Comparison of ENCODE assay signal across 10 cellular contexts in genomic region chr7:75662579-75663301, GRCh38.
A peak's percentile ranks its signal among the peaks of the same experiment; 100 is the strongest.
DNase-seq lines count a peak whose midpoint lies in the region; ATAC-seq and TF ChIP-seq lines count a peak whose summit lies in the region.
"Had no signal": no experiment of that assay in that cellular context is flagged by ENCODE, and none has a peak within 500 bp of the region (broad histone marks: within the 10 kb centered on the region; RNA-seq: fewer than 3 reads in every experiment).

No MANE protein-coding gene starts in this region.

- POLR2A ChIA-PET in GM10248 (lab: Yijun Ruan, JAX) = interaction anchor here (0.6 kb wide), 1 partner anchor 15 kb away, joined by 9 read pairs; no protein-coding TSS in a partner anchor

- H3K27me3 ChIP-seq in vagina (no peaks in the 10 kb centered on the region), heart right ventricle (no peaks in the 10 kb centered on the region), left ventricle myocardium inferior (ENCODE audit: low read depth) (no peaks in the 10 kb centered on the region)
- H3K27me3 ChIP-seq: cardiac muscle cell had no signal

- H3K9me3 ChIP-seq in vagina = no peaks in the 10 kb centered on the region
- H3K9me3 ChIP-seq in heart right ventricle = no peaks in the 10 kb centered on the region
- H3K9me3 ChIP-seq in left ventricle myocardium inferior (replicated peaks) = no peaks in the 10 kb centered on the region

- TF ChIP-seq POLR2A in Raji (IDR thresholded peaks at IDR 0.05; ENCODE audit: insufficient read depth, low read depth, low read length) (peak; percentile 56; the same call in 1 of the 2 replicates), vagina (IDR thresholded peaks at IDR 0.05) (no peak)

- H3K4me1 ChIP-seq in vagina = peaks cover under 1% of the 10 kb centered on the region
- H3K4me1 ChIP-seq in heart right ventricle = peaks cover 0 to 6% (median 2%) of the 10 kb centered on the region in 9 donors
- H3K4me1 ChIP-seq in left ventricle myocardium inferior = no peaks in the 10 kb centered on the region

- ATAC-seq in GM19372 (IDR thresholded peaks at IDR 0.05; ENCODE audit: low read depth, unreplicated experiment) (peak; percentile 87), HG02973 (IDR thresholded peaks at IDR 0.05; ENCODE audit: unreplicated experiment) (peak; percentile 68), heart right ventricle (no peak)

- H3K36me3 ChIP-seq in vagina (no peaks in the 10 kb centered on the region), heart right ventricle (peaks cover 0 to 8% (median 0%) of the 10 kb centered on the region in 9 donors), left ventricle myocardium inferior (no peaks in the 10 kb centered on the region)
- H3K36me3 ChIP-seq: cardiac muscle cell had no signal

- TF ChIP-seq CTCF in GM10248 (IDR thresholded peaks at IDR 0.05; ENCODE audit: control extremely low read depth, extremely low read depth, low read depth, missing control alignments) (no peak), vagina (IDR thresholded peaks at IDR 0.05) (no peak), heart right ventricle (IDR thresholded peaks at IDR 0.05) (no peak), left ventricle myocardium inferior (IDR thresholded peaks at IDR 0.05; ENCODE audit: borderline replicate concordance) (no peak)

- WGBS in heart right ventricle, 2 donors = 83 to 85% methylated on average over 12 of the region's 12 CpGs

- peak; percentile 76 for DNase-seq in GM10248 (ENCODE audit: extremely low spot score)
- DNase-seq in vagina (ENCODE audit: extremely low spot score in 2 of 2) = no peak
- DNase-seq in NCI-H187 treated with DMSO at 0.1 percent for 48 hours (lab: John Stamatoyannopoulos, UW) = no peak
- DNase-seq in heart right ventricle = no peak
- no peak for DNase-seq in left ventricle myocardium inferior
- DNase-seq: activated CD4-positive, alpha-beta T cell treated with anti-CD3 and anti-CD28 coated beads, Interleukin-2, amount 50 U/mL, for 48 hours had no signal

- no peak overlapping the region for H3K27ac ChIP-seq in vagina
- H3K27ac ChIP-seq in heart right ventricle = no peak overlapping the region
- no peak overlapping the region for H3K27ac ChIP-seq in left ventricle myocardium inferior (replicated peaks)
- H3K27ac ChIP-seq: cardiac muscle cell had no signal

- intact Hi-C loops in vagina (cut with DNase I) (no loop called here), heart right ventricle (cut with DNase I) (no loop called here), left ventricle myocardium inferior (cut with micrococcal nuclease) (no loop called here)

- CTCF ChIA-PET in GM10248 (lab: Yijun Ruan, JAX) = interaction anchor here (1.5 kb wide), 2 partner anchors 17 to 98 kb away, joined by 4 read pairs; no protein-coding TSS in a partner anchor

- H3K4me3 ChIP-seq in vagina (no peak overlapping the region), heart right ventricle (no peak overlapping the region), left ventricle myocardium inferior (no peak overlapping the region)
- H3K4me3 ChIP-seq: cardiac muscle cell had no signal

Comparison
In these comparisons a context has a peak if more than half of its experiments do, and no peak if none do; other contexts are left out.
1. ATAC-seq: peak in GM19372 (single experiment) and HG02973 (single experiment); none in heart right ventricle (0 of 8).